Comparison of ENCODE assay signal across 10 cellular contexts in the genomic region with DNA sequence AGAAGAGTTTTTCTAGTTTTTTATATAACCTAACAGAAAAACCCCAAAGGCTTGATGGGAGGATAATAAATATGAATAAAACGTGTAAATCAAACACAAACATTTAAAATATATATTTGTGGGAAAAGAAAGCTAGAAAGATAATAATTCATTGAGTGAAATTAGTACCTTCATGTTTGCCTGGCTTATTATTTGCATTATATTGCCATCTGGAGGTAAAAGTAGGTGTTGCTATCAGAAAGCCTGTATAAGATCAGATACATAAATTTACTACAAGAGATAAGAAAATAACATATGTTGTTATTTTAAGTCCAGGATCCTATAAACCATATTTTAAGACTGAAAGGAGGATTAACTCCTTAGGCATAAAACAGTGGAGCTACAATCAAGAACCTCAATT.
DNase-seq lines count a peak whose midpoint lies in the region; ATAC-seq and TF ChIP-seq lines count a peak whose summit lies in the region.
"Had no signal": no experiment of that assay in that cellular context is flagged by ENCODE, and none has a peak within 500 bp of the region (broad histone marks: within the 10 kb centered on the region; RNA-seq: fewer than 3 reads in every experiment).

No MANE protein-coding gene starts in this region.

- no peaks in the 10 kb centered on the region for H3K36me3 Mint-ChIP-seq in effector memory CD8-positive, alpha-beta T cell (ENCODE audit: insufficient read depth)
- no peaks in the 10 kb centered on the region for H3K36me3 Mint-ChIP-seq in immature natural killer cell

- ATAC-seq in HG03354 (IDR thresholded peaks at IDR 0.05; ENCODE audit: poor library complexity, severe bottlenecking, unreplicated experiment) (peak; percentile 53), RWPE2 (ENCODE audit: low read depth) (no peak), foreskin keratinocyte (no peak)
- no peak for ATAC-seq in effector memory CD8-positive, alpha-beta T cell (replicated peaks)
- ATAC-seq: activated naive CD8-positive, alpha-beta T cell treated with anti-CD3 and anti-CD28 coated beads, Interleukin-2, amount 50 U/mL, for 24 hours had no signal

- no peaks in the 10 kb centered on the region for H3K36me3 ChIP-seq in RWPE2 (ENCODE audit: low read depth)

- CTCF ChIA-PET in AG04450 (lab: Charles Lee): interaction anchor here (0.8 to 2.3 kb wide), 7 partner anchors 9 to 963 kb away, joined by 3 to 14 read pairs (median 5); no protein-coding TSS in a partner anchor

- H3K27ac ChIP-seq in AG04450 (ENCODE audit: low read depth, low read length): no peak overlapping the region
- no peak overlapping the region for H3K27ac ChIP-seq in RWPE2 (ENCODE audit: poor library complexity, severe bottlenecking)
- no peak overlapping the region for H3K27ac ChIP-seq in foreskin keratinocyte

- H3K27ac Mint-ChIP-seq in effector memory CD8-positive, alpha-beta T cell: no peak overlapping the region
- no peak overlapping the region for H3K27ac Mint-ChIP-seq in immature natural killer cell
- H3K27ac Mint-ChIP-seq: activated naive CD8-positive, alpha-beta T cell treated with anti-CD3 and anti-CD28 coated beads, Interleukin-2, amount 50 U/mL, for 24 hours; stimulated activated naive CD8-positive, alpha-beta T cell treated with anti-CD3 and anti-CD28 coated beads, Interleukin-15, Interleukin-2, amounts not matched to agents 100 ng/mL and 50 ng/mL, for 24 hours had no signal

- H3K4me3 Mint-ChIP-seq in effector memory CD8-positive, alpha-beta T cell: no peak overlapping the region
- no peak overlapping the region for H3K4me3 Mint-ChIP-seq in immature natural killer cell
- H3K4me3 Mint-ChIP-seq: activated naive CD8-positive, alpha-beta T cell treated with anti-CD3 and anti-CD28 coated beads, Interleukin-2, amount 50 U/mL, for 24 hours; stimulated activated naive CD8-positive, alpha-beta T cell treated with anti-CD3 and anti-CD28 coated beads, Interleukin-15, Interleukin-2, amounts not matched to agents 100 ng/mL and 50 ng/mL, for 24 hours had no signal

- peak; percentile 49 for TF ChIP-seq CTCF in AG04450 (IDR thresholded peaks at IDR 0.05; ENCODE audit: low read depth, low read length)
- peak; percentile 64 for TF ChIP-seq CTCF in RWPE2 (IDR thresholded peaks at IDR 0.05; ENCODE audit: poor library complexity, severe bottlenecking)
- peak; percentile 66 for TF ChIP-seq CTCF in foreskin keratinocyte (conservative IDR thresholded peaks at IDR 0.05)

- H3K9me3 ChIP-seq in AG04450 (ENCODE audit: control insufficient read depth, insufficient read depth, low read length) (no peaks in the 10 kb centered on the region), RWPE2 (ENCODE audit: severe bottlenecking) (no peaks in the 10 kb centered on the region)

- DNase-seq in AG04450 (ENCODE audit: low read depth, low spot score) (no peak), RWPE2 (ENCODE audit: low spot score) (no peak), foreskin keratinocyte (peak in 1 of 2 donors; percentile 15), KG1 (lab: John Stamatoyannopoulos, UW) (no peak), immature natural killer cell (no peak)
- no peak for DNase-seq in effector memory CD8-positive, alpha-beta T cell
- DNase-seq in activated CD4-positive, alpha-beta T cell treated with anti-CD3 and anti-CD28 coated beads, Interleukin-2, amount 50 U/mL, for 48 hours: no peak
- DNase-seq: activated naive CD8-positive, alpha-beta T cell treated with anti-CD3 and anti-CD28 coated beads, Interleukin-2, amount 50 U/mL, for 24 hours had no signal

- no peaks in the 10 kb centered on the region for H3K4me1 ChIP-seq in RWPE2 (ENCODE audit: insufficient read depth, poor library complexity, severe bottlenecking)
- no peaks in the 10 kb centered on the region for H3K4me1 ChIP-seq in foreskin keratinocyte

- POLR2A ChIA-PET in AG04450 (lab: Yijun Ruan, JAX): no interaction called here

- H3K9me3 Mint-ChIP-seq in effector memory CD8-positive, alpha-beta T cell: peaks cover 5 to 13% of the 10 kb centered on the region in 2 donors
- peaks cover 2 to 15% (median 2%) of the 10 kb centered on the region in 6 donors for H3K9me3 Mint-ChIP-seq in immature natural killer cell
- H3K9me3 Mint-ChIP-seq: activated naive CD8-positive, alpha-beta T cell treated with anti-CD3 and anti-CD28 coated beads, Interleukin-2, amount 50 U/mL, for 24 hours had no signal

- H3K4me3 ChIP-seq in AG04450 (ENCODE audit: low read depth, low read length) (no peak overlapping the region), RWPE2 (ENCODE audit: severe bottlenecking) (no peak overlapping the region)

- H3K4me1 Mint-ChIP-seq in effector memory CD8-positive, alpha-beta T cell (ENCODE audit: low read depth in 2 of 2): no peaks in the 10 kb centered on the region
- H3K4me1 Mint-ChIP-seq in immature natural killer cell: no peaks in the 10 kb centered on the region
- H3K4me1 Mint-ChIP-seq: activated naive CD8-positive, alpha-beta T cell treated with anti-CD3 and anti-CD28 coated beads, Interleukin-2, amount 50 U/mL, for 24 hours had no signal

- H3K27me3 ChIP-seq in AG04450 (ENCODE audit: control insufficient read depth, insufficient read depth, low read length) (no peaks in the 10 kb centered on the region), RWPE2 (ENCODE audit: insufficient read depth, poor library complexity, severe bottlenecking) (no peaks in the 10 kb centered on the region), foreskin keratinocyte (no peaks in the 10 kb centered on the region)

- no peaks in the 10 kb centered on the region for H3K27me3 Mint-ChIP-seq in effector memory CD8-positive, alpha-beta T cell
- peaks cover 0 to 1% (median 0%) of the 10 kb centered on the region in 3 donors for H3K27me3 Mint-ChIP-seq in immature natural killer cell (ENCODE audit: low read depth in 3 of 3)
- H3K27me3 Mint-ChIP-seq: activated naive CD8-positive, alpha-beta T cell treated with anti-CD3 and anti-CD28 coated beads, Interleukin-2, amount 50 U/mL, for 24 hours; stimulated activated naive CD8-positive, alpha-beta T cell treated with anti-CD3 and anti-CD28 coated beads, Interleukin-15, Interleukin-2, amounts not matched to agents 100 ng/mL and 50 ng/mL, for 24 hours had no signal
